Comparison of ENCODE assay signal across 24 cellular contexts in the genomic region with DNA sequence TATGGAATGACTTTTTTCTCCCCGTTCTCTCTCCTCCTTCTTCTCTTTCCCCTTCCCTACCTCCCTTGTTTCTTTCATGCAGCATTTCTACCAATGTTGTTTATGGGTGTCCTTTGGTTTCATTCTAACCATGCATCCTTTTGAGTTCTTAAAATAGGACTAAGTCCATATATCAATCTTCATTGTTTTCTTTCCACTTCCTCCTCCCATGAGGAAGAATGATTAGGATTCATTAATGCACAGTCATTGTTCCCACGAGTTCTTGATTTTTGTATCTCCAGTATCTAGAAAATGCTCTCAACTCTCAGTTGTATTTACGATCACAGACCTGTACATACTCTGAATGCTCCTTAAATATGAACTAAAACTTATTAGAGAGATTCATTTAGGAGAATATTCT.
"Had no signal": no experiment of that assay in that cellular context is flagged by ENCODE, and none has a peak within 500 bp of the region (broad histone marks: within the 10 kb centered on the region; RNA-seq: fewer than 3 reads in every experiment).

No MANE protein-coding gene starts in this region.

- H3K9me3 ChIP-seq: SJSA1, SK-N-SH had no signal

- H3K27me3 ChIP-seq: SJSA1 had no signal

- H3K27ac ChIP-seq: SJSA1 had no signal

- DNase-seq: activated CD4-positive, alpha-beta T cell treated with anti-CD3 and anti-CD28 coated beads, Interleukin-2, amount 10 ng/mL, durations not matched to agents 24 days and 14 days; activated CD4-positive, alpha-beta T cell treated with anti-CD3 and anti-CD28 coated beads, Interleukin-2, amount 50 U/mL, for 4 hours; activated CD8-positive, alpha-beta T cell treated with anti-CD3 and anti-CD28 coated beads for 36 hours; activated gamma-delta T cell; activated naive CD4-positive, alpha-beta T cell treated with Interleukin-2 at 50 U/mL for 16 hours; activated naive CD8-positive, alpha-beta T cell treated with anti-CD3 and anti-CD28 coated beads, Interleukin-2, amount 10 ng/mL, durations not matched to agents 7 days and 5 days; activated T-cell treated with anti-CD3 and anti-CD28 coated beads, Interleukin-2, amount 50 U/mL, for 1 hour; activated T-cell treated with anti-CD3 and anti-CD28 coated beads, Interleukin-2, amount 50 U/mL, for 72 hours; amygdala; caudate nucleus; cerebellar nuclear complex; NCI-H1105; NCI-H1417 treated with DMSO at 0.1 percent for 48 hours; NCI-H187 treated with DMSO at 0.1 percent for 48 hours; NCI-H2081; NCI-H2171 treated with DMSO at 0.1 percent for 48 hours; NCI-H226; NCI-H524 treated with DMSO at 0.1 percent for 48 hours; SHP77 treated with DMSO at 0.1 percent for 48 hours; SK-N-SH had no signal

- H3K4me3 ChIP-seq: SJSA1 had no signal

- FAIRE-seq: bronchial epithelial cell, TTC549 had no signal

- H3K36me3 ChIP-seq: SJSA1 had no signal

- H3K4me2 ChIP-seq: SK-N-SH had no signal

- H3K9ac ChIP-seq: SK-N-SH had no signal

- ATAC-seq: activated CD8-positive, alpha-beta T cell treated with anti-CD3 and anti-CD28 coated beads for 36 hours; activated T-cell treated with anti-CD3 and anti-CD28 coated beads, Interleukin-2, amount 50 U/mL, for 72 hours; Panc1 had no signal
